In the genomic region with DNA sequence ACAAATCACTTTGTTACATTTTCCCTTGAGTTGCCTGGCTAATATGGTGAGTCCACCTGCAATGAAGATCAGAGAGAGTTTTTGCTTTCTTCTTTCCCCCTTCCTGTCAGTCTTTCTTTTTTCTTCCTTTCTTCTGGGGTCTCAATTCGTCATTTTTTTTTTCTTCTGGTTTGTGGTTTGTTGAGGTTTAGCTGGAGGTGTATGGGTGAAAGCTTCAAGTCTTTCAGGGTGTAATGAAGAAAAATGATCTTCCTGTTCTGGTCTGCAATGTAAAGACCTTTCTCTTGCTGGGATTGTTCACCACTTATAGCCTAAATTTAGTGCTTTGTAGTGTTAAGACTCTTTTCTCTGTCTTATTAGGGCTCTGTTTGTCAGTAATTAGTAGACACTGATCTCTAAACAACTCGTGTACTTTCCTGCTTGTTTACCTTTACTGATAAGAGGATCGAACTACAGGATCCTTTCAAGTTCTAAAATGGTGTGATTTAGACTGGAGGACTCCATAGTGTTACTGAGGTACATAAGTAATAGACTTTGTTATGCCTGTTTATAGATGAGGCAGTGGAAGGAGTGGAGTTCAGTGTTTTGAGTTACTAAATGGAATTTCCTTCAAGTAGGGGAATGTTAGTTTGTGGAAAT, we compare ENCODE assay signal across 4 cellular contexts.
A peak's percentile ranks its signal among the peaks of the same experiment; 100 is the strongest.
TF ChIP-seq lines count a peak whose summit lies in the region.

No MANE protein-coding gene starts in this region.

TF ChIP-seq in SK-N-SH treated with all-trans-retinoic acid at 6 μM for 48 hours, 23 proteins besides CTCF, POLR2A, EP300 and RAD21 (continues in another document):
- TF ChIP-seq, protein P1, sequence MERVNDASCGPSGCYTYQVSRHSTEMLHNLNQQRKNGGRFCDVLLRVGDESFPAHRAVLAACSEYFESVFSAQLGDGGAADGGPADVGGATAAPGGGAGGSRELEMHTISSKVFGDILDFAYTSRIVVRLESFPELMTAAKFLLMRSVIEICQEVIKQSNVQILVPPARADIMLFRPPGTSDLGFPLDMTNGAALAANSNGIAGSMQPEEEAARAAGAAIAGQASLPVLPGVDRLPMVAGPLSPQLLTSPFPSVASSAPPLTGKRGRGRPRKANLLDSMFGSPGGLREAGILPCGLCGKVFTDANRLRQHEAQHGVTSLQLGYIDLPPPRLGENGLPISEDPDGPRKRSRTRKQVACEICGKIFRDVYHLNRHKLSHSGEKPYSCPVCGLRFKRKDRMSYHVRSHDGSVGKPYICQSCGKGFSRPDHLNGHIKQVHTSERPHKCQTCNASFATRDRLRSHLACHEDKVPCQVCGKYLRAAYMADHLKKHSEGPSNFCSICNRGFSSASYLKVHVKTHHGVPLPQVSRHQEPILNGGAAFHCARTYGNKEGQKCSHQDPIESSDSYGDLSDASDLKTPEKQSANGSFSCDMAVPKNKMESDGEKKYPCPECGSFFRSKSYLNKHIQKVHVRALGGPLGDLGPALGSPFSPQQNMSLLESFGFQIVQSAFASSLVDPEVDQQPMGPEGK (CRISPR knock-in tag; IDR thresholded peaks at IDR 0.05; ENCODE audit: borderline replicate concordance), result no peak
- no peak for TF ChIP-seq ZNF8 (CRISPR knock-in tag; IDR thresholded peaks at IDR 0.05)
- TF ChIP-seq, protein P2, sequence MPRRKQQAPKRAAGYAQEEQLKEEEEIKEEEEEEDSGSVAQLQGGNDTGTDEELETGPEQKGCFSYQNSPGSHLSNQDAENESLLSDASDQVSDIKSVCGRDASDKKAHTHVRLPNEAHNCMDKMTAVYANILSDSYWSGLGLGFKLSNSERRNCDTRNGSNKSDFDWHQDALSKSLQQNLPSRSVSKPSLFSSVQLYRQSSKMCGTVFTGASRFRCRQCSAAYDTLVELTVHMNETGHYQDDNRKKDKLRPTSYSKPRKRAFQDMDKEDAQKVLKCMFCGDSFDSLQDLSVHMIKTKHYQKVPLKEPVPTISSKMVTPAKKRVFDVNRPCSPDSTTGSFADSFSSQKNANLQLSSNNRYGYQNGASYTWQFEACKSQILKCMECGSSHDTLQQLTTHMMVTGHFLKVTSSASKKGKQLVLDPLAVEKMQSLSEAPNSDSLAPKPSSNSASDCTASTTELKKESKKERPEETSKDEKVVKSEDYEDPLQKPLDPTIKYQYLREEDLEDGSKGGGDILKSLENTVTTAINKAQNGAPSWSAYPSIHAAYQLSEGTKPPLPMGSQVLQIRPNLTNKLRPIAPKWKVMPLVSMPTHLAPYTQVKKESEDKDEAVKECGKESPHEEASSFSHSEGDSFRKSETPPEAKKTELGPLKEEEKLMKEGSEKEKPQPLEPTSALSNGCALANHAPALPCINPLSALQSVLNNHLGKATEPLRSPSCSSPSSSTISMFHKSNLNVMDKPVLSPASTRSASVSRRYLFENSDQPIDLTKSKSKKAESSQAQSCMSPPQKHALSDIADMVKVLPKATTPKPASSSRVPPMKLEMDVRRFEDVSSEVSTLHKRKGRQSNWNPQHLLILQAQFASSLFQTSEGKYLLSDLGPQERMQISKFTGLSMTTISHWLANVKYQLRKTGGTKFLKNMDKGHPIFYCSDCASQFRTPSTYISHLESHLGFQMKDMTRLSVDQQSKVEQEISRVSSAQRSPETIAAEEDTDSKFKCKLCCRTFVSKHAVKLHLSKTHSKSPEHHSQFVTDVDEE (CRISPR knock-in tag; IDR thresholded peaks at IDR 0.05), result no peak
- no peak for TF ChIP-seq ZNF70 (CRISPR knock-in tag; IDR thresholded peaks at IDR 0.05)
- TF ChIP-seq TCF4 (CRISPR knock-in tag; IDR thresholded peaks at IDR 0.05; ENCODE audit: borderline replicate concordance), result no peak
- no peak for TF ChIP-seq ZC3H10 (CRISPR knock-in tag; IDR thresholded peaks at IDR 0.05)

TF ChIP-seq in SK-N-SH, 30 proteins besides CTCF, POLR2A, EP300 and RAD21:
- TF ChIP-seq SIN3A (IDR thresholded peaks at IDR 0.05; ENCODE audit: borderline replicate concordance, low read depth, low read length) (no peak), JUND (IDR thresholded peaks at IDR 0.05) (no peak), RFX5 (IDR thresholded peaks at IDR 0.05; ENCODE audit: low read length) (no peak), TCF12 (IDR thresholded peaks at IDR 0.05) (no peak), CHD2 (IDR thresholded peaks at IDR 0.05; ENCODE audit: low read length, partially characterized antibody) (no peak), FOSL2 (IDR thresholded peaks at IDR 0.05; ENCODE audit: borderline replicate concordance, low read depth) (no peak), GATA2 (CRISPR knock-in tag; IDR thresholded peaks at IDR 0.05) (no peak), FOXM1 (IDR thresholded peaks at IDR 0.05; ENCODE audit: low read depth) (no peak)
- TF ChIP-seq, protein P3, sequence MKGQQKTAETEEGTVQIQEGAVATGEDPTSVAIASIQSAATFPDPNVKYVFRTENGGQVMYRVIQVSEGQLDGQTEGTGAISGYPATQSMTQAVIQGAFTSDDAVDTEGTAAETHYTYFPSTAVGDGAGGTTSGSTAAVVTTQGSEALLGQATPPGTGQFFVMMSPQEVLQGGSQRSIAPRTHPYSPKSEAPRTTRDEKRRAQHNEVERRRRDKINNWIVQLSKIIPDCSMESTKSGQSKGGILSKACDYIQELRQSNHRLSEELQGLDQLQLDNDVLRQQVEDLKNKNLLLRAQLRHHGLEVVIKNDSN (IDR thresholded peaks at IDR 0.05; ENCODE audit: borderline replicate concordance, low read depth), result no peak
TF ChIP-seq in SK-N-SH: peak in this region for 0.

TF ChIP-seq in WTC11, 78 proteins besides CTCF, POLR2A, EP300 and RAD21:
- no peak for TF ChIP-seq FOXK1 (CRISPR knock-in tag; IDR thresholded peaks at IDR 0.05)
- TF ChIP-seq, protein P4, sequence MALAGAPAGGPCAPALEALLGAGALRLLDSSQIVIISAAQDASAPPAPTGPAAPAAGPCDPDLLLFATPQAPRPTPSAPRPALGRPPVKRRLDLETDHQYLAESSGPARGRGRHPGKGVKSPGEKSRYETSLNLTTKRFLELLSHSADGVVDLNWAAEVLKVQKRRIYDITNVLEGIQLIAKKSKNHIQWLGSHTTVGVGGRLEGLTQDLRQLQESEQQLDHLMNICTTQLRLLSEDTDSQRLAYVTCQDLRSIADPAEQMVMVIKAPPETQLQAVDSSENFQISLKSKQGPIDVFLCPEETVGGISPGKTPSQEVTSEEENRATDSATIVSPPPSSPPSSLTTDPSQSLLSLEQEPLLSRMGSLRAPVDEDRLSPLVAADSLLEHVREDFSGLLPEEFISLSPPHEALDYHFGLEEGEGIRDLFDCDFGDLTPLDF (CRISPR knock-in tag; IDR thresholded peaks at IDR 0.05), result no peak
- no peak for TF ChIP-seq ZNF423 (CRISPR knock-in tag; IDR thresholded peaks at IDR 0.05)
- no peak for TF ChIP-seq TEAD4 (CRISPR knock-in tag; IDR thresholded peaks at IDR 0.05)
- TF ChIP-seq, protein P5, sequence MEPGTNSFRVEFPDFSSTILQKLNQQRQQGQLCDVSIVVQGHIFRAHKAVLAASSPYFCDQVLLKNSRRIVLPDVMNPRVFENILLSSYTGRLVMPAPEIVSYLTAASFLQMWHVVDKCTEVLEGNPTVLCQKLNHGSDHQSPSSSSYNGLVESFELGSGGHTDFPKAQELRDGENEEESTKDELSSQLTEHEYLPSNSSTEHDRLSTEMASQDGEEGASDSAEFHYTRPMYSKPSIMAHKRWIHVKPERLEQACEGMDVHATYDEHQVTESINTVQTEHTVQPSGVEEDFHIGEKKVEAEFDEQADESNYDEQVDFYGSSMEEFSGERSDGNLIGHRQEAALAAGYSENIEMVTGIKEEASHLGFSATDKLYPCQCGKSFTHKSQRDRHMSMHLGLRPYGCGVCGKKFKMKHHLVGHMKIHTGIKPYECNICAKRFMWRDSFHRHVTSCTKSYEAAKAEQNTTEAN (CRISPR knock-in tag; IDR thresholded peaks at IDR 0.05), result no peak
- no peak for TF ChIP-seq SOX15 (CRISPR knock-in tag; IDR thresholded peaks at IDR 0.05)
- TF ChIP-seq RORB (CRISPR knock-in tag; IDR thresholded peaks at IDR 0.05), result peak; percentile 94

TF ChIP-seq in HepG2, 621 proteins besides CTCF, POLR2A, EP300 and RAD21:
- TF ChIP-seq FOXP1 (IDR thresholded peaks at IDR 0.05) (no peak), FOXP1 (CRISPR knock-in tag; IDR thresholded peaks at IDR 0.05) (peak; percentile 42; the same call in 1 of the 2 replicates)
- TF ChIP-seq, protein P6, sequence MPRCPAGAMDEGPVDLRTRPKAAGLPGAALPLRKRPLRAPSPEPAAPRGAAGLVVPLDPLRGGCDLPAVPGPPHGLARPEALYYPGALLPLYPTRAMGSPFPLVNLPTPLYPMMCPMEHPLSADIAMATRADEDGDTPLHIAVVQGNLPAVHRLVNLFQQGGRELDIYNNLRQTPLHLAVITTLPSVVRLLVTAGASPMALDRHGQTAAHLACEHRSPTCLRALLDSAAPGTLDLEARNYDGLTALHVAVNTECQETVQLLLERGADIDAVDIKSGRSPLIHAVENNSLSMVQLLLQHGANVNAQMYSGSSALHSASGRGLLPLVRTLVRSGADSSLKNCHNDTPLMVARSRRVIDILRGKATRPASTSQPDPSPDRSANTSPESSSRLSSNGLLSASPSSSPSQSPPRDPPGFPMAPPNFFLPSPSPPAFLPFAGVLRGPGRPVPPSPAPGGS (CRISPR knock-in tag; IDR thresholded peaks at IDR 0.05), result no peak
TF ChIP-seq in HepG2: peak in this region for 1.
